ENCODE assay signal across 9 cellular contexts in the genomic region with DNA sequence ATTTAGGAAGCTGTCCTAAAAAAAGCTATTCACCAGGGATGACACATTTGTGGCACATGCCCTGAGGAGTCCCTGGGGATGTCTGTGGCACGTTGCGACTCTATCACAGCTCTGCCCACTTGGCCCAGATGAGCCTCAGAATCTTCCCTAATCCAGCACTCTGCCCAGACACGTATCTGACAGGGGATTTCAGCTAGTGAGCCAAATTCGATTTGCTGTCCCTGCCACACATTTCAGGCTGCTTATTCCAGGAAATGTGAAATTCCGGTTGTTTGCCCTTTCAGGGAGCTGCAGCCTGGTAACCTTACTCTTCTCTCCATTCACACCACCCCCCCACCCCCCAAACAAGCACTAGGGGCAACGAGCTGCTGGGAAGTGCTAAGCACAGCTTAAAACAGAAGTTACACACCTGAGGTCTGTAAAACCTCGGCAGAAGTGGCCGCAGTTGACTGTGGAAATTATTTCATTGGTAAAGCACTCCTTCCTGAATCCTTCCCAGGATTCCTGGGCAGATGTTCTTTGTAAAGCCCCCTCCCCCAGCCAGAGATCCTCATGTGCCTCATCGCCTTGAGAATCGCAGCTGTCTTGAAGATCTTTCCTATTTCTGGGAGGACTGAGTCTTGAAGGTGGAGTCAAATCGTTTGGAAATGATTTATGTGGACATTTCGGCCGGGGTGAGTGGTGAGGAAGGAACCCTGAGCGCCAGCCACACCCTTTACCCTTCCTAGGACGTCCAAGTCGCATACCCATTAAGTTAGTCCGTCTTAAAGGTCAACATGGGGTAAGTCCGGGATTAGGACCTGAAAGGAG.
DNase-seq lines count a peak whose midpoint lies in the region; ATAC-seq, FAIRE-seq and TF ChIP-seq lines count a peak whose summit lies in the region.
"Had no signal": no experiment of that assay in that cellular context is flagged by ENCODE, and none has a peak within 500 bp of the region (broad histone marks: within the 10 kb centered on the region; RNA-seq: fewer than 3 reads in every experiment).

No MANE protein-coding gene starts in this region.

- ATAC-seq in A549: peak; percentile 75; a peak in 5 of 6 replicates
- ATAC-seq in HG03175 (IDR thresholded peaks at IDR 0.05; ENCODE audit: unreplicated experiment): peak; percentile 67
- ATAC-seq in lower lobe of right lung: peak; percentile 68 to 77
- ATAC-seq in HG02870 (IDR thresholded peaks at IDR 0.05; ENCODE audit: unreplicated experiment): no peak

- peaks cover 22% of the 10 kb centered on the region for H3K4me1 ChIP-seq in A549
- peaks cover 42% of the 10 kb centered on the region for H3K4me1 ChIP-seq in lower lobe of right lung

- TF ChIP-seq EP300 in A549 (IDR thresholded peaks at IDR 0.05): no peak

- FAIRE-seq in A549 (lab: Jason Lieb, UNC) (no peak), bronchial epithelial cell (lab: Jason Lieb, UNC) (no peak)
- FAIRE-seq: RCC 7860 had no signal

- TF ChIP-seq CTCF in A549 (IDR thresholded peaks at IDR 0.05) (no peak), bronchial epithelial cell (IDR thresholded peaks at IDR 0.05; ENCODE audit: insufficient read depth, low read length, severe bottlenecking) (no peak), lower lobe of right lung (IDR thresholded peaks at IDR 0.05) (no peak)

- TF ChIP-seq POLR2A in A549 (IDR thresholded peaks at IDR 0.05; ENCODE audit: low read length): no peak

- DNase-seq in A549 (ENCODE audit: low read depth in 1 of 2, low spot score in 1 of 2) (no peak), bronchial epithelial cell (ENCODE audit: low read depth) (peak; percentile 13), lower lobe of right lung (peak; percentile 64), SKM-1 treated with dmso at 0.1 percent for 144 hours (lab: John Stamatoyannopoulos, UW; ENCODE audit: unreplicated experiment) (no peak), NCI-H2196 (lab: John Stamatoyannopoulos, UW; ENCODE audit: unreplicated experiment) (no peak), NAMALWA (ENCODE audit: low spot score) (no peak)

- peak overlapping the region; percentile 60 for H3K4me2 ChIP-seq in A549

- H3K4me3 ChIP-seq in A549 (no peak overlapping the region), bronchial epithelial cell (ENCODE audit: low read depth, low read length) (no peak overlapping the region), lower lobe of right lung (no peak overlapping the region)

- H3K27ac ChIP-seq in A549: peak overlapping the region; percentile 40 to 84
- peak overlapping the region; percentile 81 for H3K27ac ChIP-seq in lower lobe of right lung

- CTCF ChIA-PET in A549 (lab: Yijun Ruan, JAX): interaction anchor here (0.7 to 3.1 kb wide), 5 partner anchors 9 to 87 kb away, joined by 3 to 19 read pairs (median 4); no protein-coding TSS in a partner anchor

- no peaks in the 10 kb centered on the region for H3K36me3 ChIP-seq in bronchial epithelial cell (ENCODE audit: control insufficient read depth, insufficient read depth, low read length)
- no peaks in the 10 kb centered on the region for H3K36me3 ChIP-seq in lower lobe of right lung

- intact Hi-C loops in lower lobe of right lung (cut with DNase I): no loop called here

- H3K27me3 ChIP-seq in bronchial epithelial cell (ENCODE audit: control insufficient read depth, insufficient read depth, low read length): peaks cover 2% of the 10 kb centered on the region
- H3K27me3 ChIP-seq in lower lobe of right lung (ENCODE audit: low read depth): no peaks in the 10 kb centered on the region

- POLR2A ChIA-PET in A549 (lab: Yijun Ruan, JAX): interaction anchor here (1.2 to 2.3 kb wide), 4 partner anchors 12 to 89 kb away, joined by 4 to 8 read pairs (median 6); a partner anchor contains a TSS

- H3K9me3 ChIP-seq in A549 (no peaks in the 10 kb centered on the region), lower lobe of right lung (no peaks in the 10 kb centered on the region)

- 37% methylated on average over 17 of the region's 18 CpGs for WGBS in A549 (ENCODE audit: missing lambda C conversion rate)

- no peak for TF ChIP-seq RAD21 in A549 (conservative IDR thresholded peaks at IDR 0.05 in 1 of 2, IDR thresholded peaks at IDR 0.05 in 1 of 2)

TF ChIP-seq in A549, 52 proteins besides CTCF, POLR2A, EP300 and RAD21:
- TF ChIP-seq, protein P1, sequence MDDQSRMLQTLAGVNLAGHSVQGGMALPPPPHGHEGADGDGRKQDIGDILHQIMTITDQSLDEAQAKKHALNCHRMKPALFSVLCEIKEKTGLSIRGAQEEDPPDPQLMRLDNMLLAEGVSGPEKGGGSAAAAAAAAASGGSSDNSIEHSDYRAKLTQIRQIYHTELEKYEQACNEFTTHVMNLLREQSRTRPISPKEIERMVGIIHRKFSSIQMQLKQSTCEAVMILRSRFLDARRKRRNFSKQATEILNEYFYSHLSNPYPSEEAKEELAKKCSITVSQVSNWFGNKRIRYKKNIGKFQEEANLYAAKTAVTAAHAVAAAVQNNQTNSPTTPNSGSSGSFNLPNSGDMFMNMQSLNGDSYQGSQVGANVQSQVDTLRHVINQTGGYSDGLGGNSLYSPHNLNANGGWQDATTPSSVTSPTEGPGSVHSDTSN (IDR thresholded peaks at IDR 0.05): no peak
- TF ChIP-seq HEYL (CRISPR knock-in tag; IDR thresholded peaks at IDR 0.05) (no peak), RCOR1 (IDR thresholded peaks at IDR 0.05; ENCODE audit: low read depth, low read length) (no peak), SREBF2 (IDR thresholded peaks at IDR 0.05) (no peak), HOXB13 (CRISPR knock-in tag; IDR thresholded peaks at IDR 0.05; ENCODE audit: low read depth) (no peak), FOSL2 (IDR thresholded peaks at IDR 0.05) (no peak), FOSL2 (CRISPR knock-in tag; IDR thresholded peaks at IDR 0.05) (no peak), TFCP2L1 (CRISPR knock-in tag; IDR thresholded peaks at IDR 0.05) (no peak), HDAC2 (IDR thresholded peaks at IDR 0.05) (no peak), ZNF302 (CRISPR knock-in tag; IDR thresholded peaks at IDR 0.05) (no peak), KDM1A (IDR thresholded peaks at IDR 0.05; ENCODE audit: low read depth) (no peak), CBX8 (IDR thresholded peaks at IDR 0.05) (no peak), CHD4 (IDR thresholded peaks at IDR 0.05; ENCODE audit: borderline replicate concordance) (no peak), EHF (CRISPR knock-in tag; IDR thresholded peaks at IDR 0.05) (no peak), ZSCAN20 (CRISPR knock-in tag; IDR thresholded peaks at IDR 0.05) (no peak), JUN (IDR thresholded peaks at IDR 0.05) (no peak)
- TF ChIP-seq, protein P2, sequence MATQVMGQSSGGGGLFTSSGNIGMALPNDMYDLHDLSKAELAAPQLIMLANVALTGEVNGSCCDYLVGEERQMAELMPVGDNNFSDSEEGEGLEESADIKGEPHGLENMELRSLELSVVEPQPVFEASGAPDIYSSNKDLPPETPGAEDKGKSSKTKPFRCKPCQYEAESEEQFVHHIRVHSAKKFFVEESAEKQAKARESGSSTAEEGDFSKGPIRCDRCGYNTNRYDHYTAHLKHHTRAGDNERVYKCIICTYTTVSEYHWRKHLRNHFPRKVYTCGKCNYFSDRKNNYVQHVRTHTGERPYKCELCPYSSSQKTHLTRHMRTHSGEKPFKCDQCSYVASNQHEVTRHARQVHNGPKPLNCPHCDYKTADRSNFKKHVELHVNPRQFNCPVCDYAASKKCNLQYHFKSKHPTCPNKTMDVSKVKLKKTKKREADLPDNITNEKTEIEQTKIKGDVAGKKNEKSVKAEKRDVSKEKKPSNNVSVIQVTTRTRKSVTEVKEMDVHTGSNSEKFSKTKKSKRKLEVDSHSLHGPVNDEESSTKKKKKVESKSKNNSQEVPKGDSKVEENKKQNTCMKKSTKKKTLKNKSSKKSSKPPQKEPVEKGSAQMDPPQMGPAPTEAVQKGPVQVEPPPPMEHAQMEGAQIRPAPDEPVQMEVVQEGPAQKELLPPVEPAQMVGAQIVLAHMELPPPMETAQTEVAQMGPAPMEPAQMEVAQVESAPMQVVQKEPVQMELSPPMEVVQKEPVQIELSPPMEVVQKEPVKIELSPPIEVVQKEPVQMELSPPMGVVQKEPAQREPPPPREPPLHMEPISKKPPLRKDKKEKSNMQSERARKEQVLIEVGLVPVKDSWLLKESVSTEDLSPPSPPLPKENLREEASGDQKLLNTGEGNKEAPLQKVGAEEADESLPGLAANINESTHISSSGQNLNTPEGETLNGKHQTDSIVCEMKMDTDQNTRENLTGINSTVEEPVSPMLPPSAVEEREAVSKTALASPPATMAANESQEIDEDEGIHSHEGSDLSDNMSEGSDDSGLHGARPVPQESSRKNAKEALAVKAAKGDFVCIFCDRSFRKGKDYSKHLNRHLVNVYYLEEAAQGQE (IDR thresholded peaks at IDR 0.05): no peak
- TF ChIP-seq, protein P3, sequence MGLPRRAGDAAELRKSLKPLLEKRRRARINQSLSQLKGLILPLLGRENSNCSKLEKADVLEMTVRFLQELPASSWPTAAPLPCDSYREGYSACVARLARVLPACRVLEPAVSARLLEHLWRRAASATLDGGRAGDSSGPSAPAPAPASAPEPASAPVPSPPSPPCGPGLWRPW (IDR thresholded peaks at IDR 0.05): no peak

Comparison
In these comparisons a context has a peak if more than half of its experiments do, and no peak if none do; other contexts are left out.
1. DNase-seq: peak in bronchial epithelial cell (single experiment) and lower lobe of right lung (single experiment); none in A549 (0 of 2), SKM-1 treated with dmso at 0.1 percent for 144 hours (single experiment), NCI-H2196 (single experiment) and NAMALWA (single experiment).